Comparison of ENCODE assay signal across 8 cellular contexts in genomic region chr20:53623454-53624206, GRCh38. TPM values are rescaled to one million over a fixed set of nuclear protein-coding genes. Genes with fewer than 3 reads are reported as not detected.
DNase-seq lines count a peak whose midpoint lies in the region; ATAC-seq and TF ChIP-seq lines count a peak whose summit lies in the region.

No MANE protein-coding gene starts in this region.

- peak overlapping the region; percentile 61 for H3K4me3 Mint-ChIP-seq in stimulated activated effector memory CD8-positive, alpha-beta T cell treated with anti-CD3 and anti-CD28 coated beads, Interleukin-12 subunit alpha, Interleukin-12 subunit beta, amount 100 ng/mL, for 72 hours

- H3K36me3 ChIP-seq in lung (ENCODE audit: control insufficient read depth in 2 of 2, insufficient read depth in 2 of 2, low read length in 2 of 2), result no peaks in the 10 kb centered on the region

- H3K4me3 ChIP-seq in NB4 (ENCODE audit: low read depth, low read length), result peak overlapping the region; percentile 62
- no peak overlapping the region for H3K4me3 ChIP-seq in lung

- peak; percentile 64 for TF ChIP-seq POLR2A in NB4 (IDR thresholded peaks at IDR 0.05; ENCODE audit: extremely low read depth, insufficient read length)

- no peaks in the 10 kb centered on the region for H3K9me3 Mint-ChIP-seq in stimulated activated effector memory CD8-positive, alpha-beta T cell treated with anti-CD3 and anti-CD28 coated beads, Interleukin-12 subunit alpha, Interleukin-12 subunit beta, amount 100 ng/mL, for 72 hours

- no peaks in the 10 kb centered on the region for H3K9me3 ChIP-seq in lung (ENCODE audit: control insufficient read depth in 2 of 2, insufficient read depth in 1 of 2, low read length in 1 of 2)

- peaks cover 5 to 12% of the 10 kb centered on the region in 2 donors for H3K4me1 ChIP-seq in lung (ENCODE audit: control insufficient read depth in 2 of 2, insufficient read depth in 2 of 2, low read length in 2 of 2)

- H3K27me3 ChIP-seq in lung (ENCODE audit: control insufficient read depth, insufficient read depth), result no peaks in the 10 kb centered on the region

- ATAC-seq in GM21786 (IDR thresholded peaks at IDR 0.05; ENCODE audit: unreplicated experiment) (peak; percentile 39), lung (ENCODE audit: insufficient read depth, low FRiP score) (peak; percentile 69), GM18870 (IDR thresholded peaks at IDR 0.05; ENCODE audit: unreplicated experiment) (no peak)
- ATAC-seq in stimulated activated effector memory CD8-positive, alpha-beta T cell treated with anti-CD3 and anti-CD28 coated beads, Interleukin-12 subunit alpha, Interleukin-12 subunit beta, amount 100 ng/mL, for 72 hours, result peak; percentile 80

- peaks cover 30% of the 10 kb centered on the region for H3K4me1 Mint-ChIP-seq in stimulated activated effector memory CD8-positive, alpha-beta T cell treated with anti-CD3 and anti-CD28 coated beads, Interleukin-12 subunit alpha, Interleukin-12 subunit beta, amount 100 ng/mL, for 72 hours

- peak overlapping the region; percentile 76 to 94 for H3K27ac ChIP-seq in lung (ENCODE audit: low read depth in 1 of 2, low read length in 1 of 2)

- H3K36me3 Mint-ChIP-seq in stimulated activated effector memory CD8-positive, alpha-beta T cell treated with anti-CD3 and anti-CD28 coated beads, Interleukin-12 subunit alpha, Interleukin-12 subunit beta, amount 100 ng/mL, for 72 hours, result no peaks in the 10 kb centered on the region

- peak; percentile 76 for DNase-seq in D341Med (ENCODE audit: low spot score)
- DNase-seq in NB4 (ENCODE audit: low read depth), result peak; percentile 87
- DNase-seq in activated CD4-positive, CD25-positive, alpha-beta regulatory T cell treated with anti-CD3 and anti-CD28 coated beads, Interleukin-2, amount 50 U/mL, for 72 hours, result peak; percentile 40
- peak; percentile 25 for DNase-seq in effector CD4-positive, alpha-beta T cell
- DNase-seq in lung (ENCODE audit: low spot score), result peak; percentile 36
- DNase-seq in stimulated activated effector memory CD8-positive, alpha-beta T cell treated with anti-CD3 and anti-CD28 coated beads, Interleukin-12 subunit alpha, Interleukin-12 subunit beta, amount 100 ng/mL, for 72 hours (ENCODE audit: low spot score in 2 of 2), result no peak

- H3K27ac Mint-ChIP-seq in stimulated activated effector memory CD8-positive, alpha-beta T cell treated with anti-CD3 and anti-CD28 coated beads, Interleukin-12 subunit alpha, Interleukin-12 subunit beta, amount 100 ng/mL, for 72 hours, result peak overlapping the region; percentile 89

- TF ChIP-seq CTCF in NB4 (IDR thresholded peaks at IDR 0.05; ENCODE audit: low read depth, low read length) (no peak), lung (IDR thresholded peaks at IDR 0.05; ENCODE audit: control extremely low read depth, extremely low read depth) (no peak)

- WGBS in lung, 2 donors, result 2 to 3% methylated on average over 13 of the region's 13 CpGs

RNA-seq across cellular contexts. Expression of gene ZNF217, which starts 30.0 kb away (rescaled TPM):
- 10 to 100 TPM; 32.2 to 32.6 TPM for total RNA-seq in lung
- polyA plus RNA-seq in lung, result 10 to 100 TPM in 1 of 2 donors, 1 to 10 TPM in 1; 6.0 to 16.8 TPM

Comparison
In these comparisons a context has a peak if more than half of its experiments do, and no peak if none do; other contexts are left out.
1. DNase-seq: peak in D341Med (single experiment), NB4 (single experiment), activated CD4-positive, CD25-positive, alpha-beta regulatory T cell treated with anti-CD3 and anti-CD28 coated beads, Interleukin-2, amount 50 U/mL, for 72 hours (single experiment), effector CD4-positive, alpha-beta T cell (single experiment) and lung (single experiment); none in stimulated activated effector memory CD8-positive, alpha-beta T cell treated with anti-CD3 and anti-CD28 coated beads, Interleukin-12 subunit alpha, Interleukin-12 subunit beta, amount 100 ng/mL, for 72 hours (0 of 2).